9 cellular contexts compared by ENCODE assay signal in genomic region chr20:32672982-32673727, GRCh38. TPM values are rescaled to one million over a fixed set of nuclear protein-coding genes. Genes with fewer than 3 reads are reported as not detected.
A peak's percentile ranks its signal among the peaks of the same experiment; 100 is the strongest.
DNase-seq lines count a peak whose midpoint lies in the region; ATAC-seq lines count a peak whose summit lies in the region.
"Had no signal": no experiment of that assay in that cellular context is flagged by ENCODE, and none has a peak within 500 bp of the region (broad histone marks: within the 10 kb centered on the region; RNA-seq: fewer than 3 reads in every experiment).

No MANE protein-coding gene starts in this region.

- peak overlapping the region; percentile 47 for H3K4me3 Mint-ChIP-seq in T-helper 2 cell treated with Interferon-gamma antibody and Interleukin-4, amounts not matched to agents 5 μg/mL and 100 μg/mL, for 36 hours

- no peaks in the 10 kb centered on the region for H3K27me3 Mint-ChIP-seq in T-helper 2 cell treated with Interferon-gamma antibody and Interleukin-4, amounts not matched to agents 5 μg/mL and 100 μg/mL, for 36 hours (ENCODE audit: low read depth)

- H3K4me1 Mint-ChIP-seq in T-helper 2 cell treated with Interferon-gamma antibody and Interleukin-4, amounts not matched to agents 5 μg/mL and 100 μg/mL, for 36 hours (ENCODE audit: low read depth), result peaks cover 17% of the 10 kb centered on the region

- H3K27ac Mint-ChIP-seq in T-helper 2 cell treated with Interferon-gamma antibody and Interleukin-4, amounts not matched to agents 5 μg/mL and 100 μg/mL, for 36 hours, result peak overlapping the region; percentile 64

- ATAC-seq in HG03095 (IDR thresholded peaks at IDR 0.05; ENCODE audit: unreplicated experiment), result peak; percentile 51
- ATAC-seq in left colon, result peak; percentile 37

- H3K36me3 Mint-ChIP-seq in T-helper 2 cell treated with Interferon-gamma antibody and Interleukin-4, amounts not matched to agents 5 μg/mL and 100 μg/mL, for 36 hours (ENCODE audit: low read depth), result no peaks in the 10 kb centered on the region

- intact Hi-C loops in left colon (cut with DNase I, micrococcal nuclease), result loop anchor here in 1 of 2 donors (10.0 kb wide), 1 partner anchor 102 kb away; no protein-coding TSS in a partner anchor

- DNase-seq in NK-92 treated with Interleukin-12 subunit alpha and Interleukin-12 subunit beta, amount 100 ng/mL, for 24 hours (lab: John Stamatoyannopoulos, UW), result peak; percentile 82
- DNase-seq in NK-92 (lab: John Stamatoyannopoulos, UW; ENCODE audit: unreplicated experiment) (no peak), left colon (peak; percentile 32 to 37), NCI-H2196 (lab: John Stamatoyannopoulos, UW; ENCODE audit: unreplicated experiment) (no peak), NCI-H2107 treated with DMSO at 0.1 percent for 48 hours (lab: John Stamatoyannopoulos, UW; ENCODE audit: unreplicated experiment) (no peak), HPDE6-E6E7 (ENCODE audit: extremely low spot score) (no peak)
- DNase-seq in T-helper 2 cell treated with Interferon-gamma antibody and Interleukin-4, amounts not matched to agents 5 μg/mL and 100 μg/mL, for 36 hours (ENCODE audit: low spot score), result peak; percentile 19
- DNase-seq: left cardiac atrium had no signal

- no peaks in the 10 kb centered on the region for H3K9me3 Mint-ChIP-seq in T-helper 2 cell treated with Interferon-gamma antibody and Interleukin-4, amounts not matched to agents 5 μg/mL and 100 μg/mL, for 36 hours

RNA-seq across cellular contexts. Expression of gene C20orf203, which starts 0.6 kb away (rescaled TPM):
- total RNA-seq in left colon, result not detected
- total RNA-seq: left cardiac atrium had no signal

Comparison
In these comparisons a context has a peak if more than half of its experiments do, and no peak if none do; other contexts are left out.
1. DNase-seq: peak in NK-92 treated with Interleukin-12 subunit alpha and Interleukin-12 subunit beta, amount 100 ng/mL, for 24 hours (single experiment), T-helper 2 cell treated with Interferon-gamma antibody and Interleukin-4, amounts not matched to agents 5 μg/mL and 100 μg/mL, for 36 hours (single experiment) and left colon (2 of 2); none in NK-92 (single experiment), NCI-H2196 (single experiment), NCI-H2107 treated with DMSO at 0.1 percent for 48 hours (single experiment) and HPDE6-E6E7 (single experiment).